8 cellular contexts compared by ENCODE assay signal in the genomic region with DNA sequence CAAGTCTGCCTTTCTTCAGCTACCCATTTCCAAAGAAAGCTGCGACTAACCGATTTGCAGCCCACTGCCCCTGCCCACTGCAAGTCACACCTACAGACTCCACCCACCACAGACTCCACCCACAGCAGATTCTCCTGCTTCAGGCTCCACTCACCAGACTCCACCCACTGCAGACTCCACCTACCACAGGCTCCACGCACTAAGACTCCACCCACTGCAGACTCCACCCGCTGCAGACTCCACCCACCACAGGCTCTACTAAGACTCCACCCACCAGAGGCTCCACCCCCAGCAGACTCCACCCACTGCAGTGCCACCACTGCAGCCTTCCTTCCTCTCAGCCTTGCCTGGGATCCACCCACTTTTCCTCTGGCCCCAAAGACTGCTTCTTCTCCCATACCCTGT. TPM values are rescaled to one million over a fixed set of nuclear protein-coding genes. Genes with fewer than 3 reads are reported as not detected.
DNase-seq lines count a peak whose midpoint lies in the region; ATAC-seq and TF ChIP-seq lines count a peak whose summit lies in the region.

No MANE protein-coding gene starts in this region.

- H3K4me1 ChIP-seq in mammary epithelial cell (ENCODE audit: insufficient read depth, low read length): no peaks in the 10 kb centered on the region
- peaks cover 0 to 13% of the 10 kb centered on the region in 2 donors for H3K4me1 ChIP-seq in naive thymus-derived CD4-positive, alpha-beta T cell (ENCODE audit: control insufficient read depth in 2 of 2, insufficient read depth in 2 of 2, low read length in 2 of 2)

- no peak overlapping the region for H2AFZ ChIP-seq in mammary epithelial cell (ENCODE audit: low read depth, low read length)

- no peaks in the 10 kb centered on the region for H3K36me3 ChIP-seq in mammary epithelial cell (ENCODE audit: insufficient read depth, low read length)
- H3K36me3 ChIP-seq in naive thymus-derived CD4-positive, alpha-beta T cell (ENCODE audit: control insufficient read depth in 2 of 3, insufficient read depth in 3 of 3, low read length in 3 of 3): no peaks in the 10 kb centered on the region

- H3K4me3 ChIP-seq in mammary epithelial cell (replicated peaks in 1 of 3; ENCODE audit: insufficient read depth in 1 of 3, low read depth in 2 of 3, low read length in 3 of 3): no peak overlapping the region
- no peak overlapping the region for H3K4me3 ChIP-seq in naive thymus-derived CD4-positive, alpha-beta T cell (ENCODE audit: low read length)

- H3K27me3 ChIP-seq in mammary epithelial cell (ENCODE audit: insufficient read depth, low read length): peaks cover 4% of the 10 kb centered on the region
- no peaks in the 10 kb centered on the region for H3K27me3 ChIP-seq in naive thymus-derived CD4-positive, alpha-beta T cell (ENCODE audit: control insufficient read depth in 2 of 2, insufficient read depth in 2 of 2, low read length in 2 of 2)

- H3K9ac ChIP-seq in mammary epithelial cell (ENCODE audit: insufficient read depth, low read length): no peak overlapping the region

- H3K36me3 Mint-ChIP-seq in naive thymus-derived CD4-positive, alpha-beta T cell: no peaks in the 10 kb centered on the region
- H3K36me3 Mint-ChIP-seq in type B pancreatic cell: no peaks in the 10 kb centered on the region

- H3K9me3 Mint-ChIP-seq in naive thymus-derived CD4-positive, alpha-beta T cell: peaks cover 0 to 5% (median 0%) of the 10 kb centered on the region in 11 donors
- H3K9me3 Mint-ChIP-seq in type B pancreatic cell: no peaks in the 10 kb centered on the region

- dilution Hi-C loops in mammary epithelial cell (cut with HindIII; ENCODE audit: low sequenced_read_pairs): loop anchor here (5.0 kb wide), 1 partner anchor 50 kb away; no protein-coding TSS in a partner anchor

- POLR2A ChIA-PET in naive thymus-derived CD4-positive, alpha-beta T cell (lab: Charles Lee): no interaction called here

- no peaks in the 10 kb centered on the region for H3K79me2 ChIP-seq in mammary epithelial cell (ENCODE audit: insufficient read depth, low read length)

- H3K27me3 Mint-ChIP-seq in naive thymus-derived CD4-positive, alpha-beta T cell: peaks cover 0 to 4% (median 0%) of the 10 kb centered on the region in 5 donors
- peaks cover 9% of the 10 kb centered on the region for H3K27me3 Mint-ChIP-seq in type B pancreatic cell

- intact Hi-C loops in mammary epithelial cell (cut with micrococcal nuclease): no loop called here
- intact Hi-C loops in naive thymus-derived CD4-positive, alpha-beta T cell (cut with micrococcal nuclease): no loop called here

- H3K27ac Mint-ChIP-seq in naive thymus-derived CD4-positive, alpha-beta T cell: no peak overlapping the region
- no peak overlapping the region for H3K27ac Mint-ChIP-seq in type B pancreatic cell

- no peak overlapping the region for H3K27ac ChIP-seq in mammary epithelial cell (ENCODE audit: insufficient read depth, low read depth, low read length)
- H3K27ac ChIP-seq in naive thymus-derived CD4-positive, alpha-beta T cell (ENCODE audit: low read depth, low read length): no peak overlapping the region

- peaks cover 0 to 19% (median 10%) of the 10 kb centered on the region in 7 donors for H3K4me1 Mint-ChIP-seq in naive thymus-derived CD4-positive, alpha-beta T cell
- H3K4me1 Mint-ChIP-seq in type B pancreatic cell (ENCODE audit: unreplicated experiment): peaks cover 13% of the 10 kb centered on the region

- in situ Hi-C loops in mammary epithelial cell (cut with MboI; ENCODE audit: low sequenced_read_pairs in 2 of 2): no loop called here

- CTCF ChIA-PET in mammary epithelial cell (lab: Charles Lee; ENCODE audit: low non-redundant PET): no interaction called here
- CTCF ChIA-PET in naive thymus-derived CD4-positive, alpha-beta T cell (lab: Charles Lee): no interaction called here

- 60% methylated on average over 4 of the region's 4 CpGs for whole genome bisulfite sequencing in mammary epithelial cell (ENCODE audit: low coverage, missing lambda C conversion rate)

- H3K4me2 ChIP-seq in mammary epithelial cell (ENCODE audit: insufficient read depth, low read depth, low read length): no peak overlapping the region

- no peaks in the 10 kb centered on the region for H3K9me3 ChIP-seq in mammary epithelial cell (replicated peaks; ENCODE audit: insufficient read depth, low read length)
- no peaks in the 10 kb centered on the region for H3K9me3 ChIP-seq in naive thymus-derived CD4-positive, alpha-beta T cell (ENCODE audit: control insufficient read depth in 2 of 3, low read length in 3 of 3)

- peak; percentile 8 for DNase-seq in activated naive CD4-positive, alpha-beta T cell treated with Interleukin-2 at 50 U/mL for 16 hours
- no peak for DNase-seq in activated naive CD4-positive, alpha-beta T cell treated with anti-CD3 and anti-CD28 coated beads, Interleukin-2, amount 50 U/mL, for 16 hours
- DNase-seq in OCI-M1 (lab: John Stamatoyannopoulos, UW): peak; percentile 13
- peak; percentile 6 for DNase-seq in mammary epithelial cell
- DNase-seq in naive thymus-derived CD4-positive, alpha-beta T cell: peak in 5 of 9 donors; percentile 5 to 38 (median 16)
- no peak for DNase-seq in middle frontal gyrus (ENCODE audit: extremely low spot score, low spot score)
- no peak for DNase-seq in type B pancreatic cell (ENCODE audit: extremely low spot score, unreplicated experiment)

- no peaks in the 10 kb centered on the region for H4K20me1 ChIP-seq in mammary epithelial cell (ENCODE audit: insufficient read depth, low read length)

- peak; percentile 68 for ATAC-seq in naive thymus-derived CD4-positive, alpha-beta T cell
- ATAC-seq in HG03039 (IDR thresholded peaks at IDR 0.05; ENCODE audit: unreplicated experiment): no peak

- BruUV-seq in mammary epithelial cell (replicated peaks; lab: Mats Ljungman, UMichigan): no TSS peak

- no peak for TF ChIP-seq CTCF in mammary epithelial cell (conservative IDR thresholded peaks at IDR 0.05 in 1 of 2, IDR thresholded peaks at IDR 0.05 in 1 of 2; ENCODE audit: extremely low read depth in 1 of 2, insufficient read depth in 1 of 2, low read depth in 1 of 2, low read length in 2 of 2)
- no peak for TF ChIP-seq CTCF in type B pancreatic cell (conservative IDR thresholded peaks at IDR 0.05)

- H3K4me3 Mint-ChIP-seq in naive thymus-derived CD4-positive, alpha-beta T cell: no peak overlapping the region
- no peak overlapping the region for H3K4me3 Mint-ChIP-seq in type B pancreatic cell

RNA-seq across cellular contexts. Expression of gene ABLIM2, which starts 41.3 kb away (rescaled TPM):
- total RNA-seq in mammary epithelial cell: under 1 TPM; 0.28 to 0.67 TPM
- polyA plus RNA-seq in mammary epithelial cell: 0.87 TPM
- polyA minus RNA-seq in mammary epithelial cell: 3.9 TPM
- total RNA-seq in naive thymus-derived CD4-positive, alpha-beta T cell: 1 to 10 TPM in 4 of 5 experiments, under 1 TPM in 1; 0.22 to 4.9 (median 3.1) TPM
- polyA plus RNA-seq in naive thymus-derived CD4-positive, alpha-beta T cell: 1 to 10 TPM in 1 of 2 donors, under 1 TPM in 1; 0.99 to 5.8 TPM
- 2.6 and 3.4 TPM in 2 replicates for total RNA-seq in type B pancreatic cell (ENCODE audit: low replicate concordance)

Comparison
In these comparisons a context has a peak if more than half of its experiments do, and no peak if none do; other contexts are left out.
1. DNase-seq: peak in activated naive CD4-positive, alpha-beta T cell treated with Interleukin-2 at 50 U/mL for 16 hours (single experiment), OCI-M1 (single experiment), mammary epithelial cell (single experiment) and naive thymus-derived CD4-positive, alpha-beta T cell (5 of 9); none in activated naive CD4-positive, alpha-beta T cell treated with anti-CD3 and anti-CD28 coated beads, Interleukin-2, amount 50 U/mL, for 16 hours (single experiment), middle frontal gyrus (single experiment) and type B pancreatic cell (single experiment).